Comparison of ENCODE assay signal across 5 cellular contexts in the genomic region with DNA sequence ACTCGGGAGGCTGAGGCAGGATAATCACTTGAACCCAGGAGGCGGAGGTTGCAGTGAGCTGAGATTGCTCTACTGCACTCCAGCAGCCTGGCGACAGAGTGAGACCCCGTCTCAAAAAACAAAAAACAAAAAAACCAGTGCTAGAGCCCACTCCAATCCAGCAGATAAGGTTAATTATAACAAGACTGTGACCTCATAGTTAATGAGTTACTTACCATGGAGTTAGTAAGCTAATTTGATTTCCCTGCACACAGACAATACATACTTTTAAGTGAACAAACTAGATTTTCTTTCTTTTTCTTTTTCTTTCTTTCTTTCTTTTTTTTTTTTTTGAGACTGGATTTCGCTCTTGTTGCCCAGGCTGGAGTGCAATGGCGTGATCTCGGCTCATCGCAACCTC. TPM values are rescaled to one million over a fixed set of nuclear protein-coding genes. Genes with fewer than 3 reads are reported as not detected.
DNase-seq lines count a peak whose midpoint lies in the region; ATAC-seq and TF ChIP-seq lines count a peak whose summit lies in the region.
"Not testable (repeated sequence)": the region's sequence is repeated elsewhere in the genome, so short reads cannot be mapped to it uniquely, and the experiment has no call there.

No MANE protein-coding gene starts in this region.

- not testable (repeated sequence) for H3K27ac Mint-ChIP-seq in chondrocyte (ENCODE audit: unreplicated experiment)

- H3K4me3 Mint-ChIP-seq in chondrocyte (ENCODE audit: unreplicated experiment), result not testable (repeated sequence)

- intact Hi-C loops in left colon (cut with DNase I, micrococcal nuclease); posterior vena cava (cut with DNase I): not testable (repeated sequence)

- H3K4me1 Mint-ChIP-seq in chondrocyte (ENCODE audit: low read depth), result not testable (repeated sequence)

- peak; percentile 49 for ATAC-seq in left colon
- ATAC-seq in left lobe of liver, result peak; percentile 62

- DNase-seq in chondrocyte (ENCODE audit: low spot score) (peak; percentile 7), kidney glomerular epithelial cell (lab: John Stamatoyannopoulos, UW) (peak; percentile 41), posterior vena cava (ENCODE audit: low spot score) (peak; percentile 3)
- not testable (repeated sequence) for DNase-seq in left colon; left lobe of liver (ENCODE audit: low spot score)

- not testable (repeated sequence) for H3K27me3 Mint-ChIP-seq in chondrocyte (ENCODE audit: low read depth)

- H3K9me3 Mint-ChIP-seq in chondrocyte (ENCODE audit: low read depth), result not testable (repeated sequence)

- TF ChIP-seq CTCF in chondrocyte (IDR thresholded peaks at IDR 0.05), result not testable (repeated sequence)

- H3K36me3 Mint-ChIP-seq in chondrocyte (ENCODE audit: low read depth), result not testable (repeated sequence)

RNA-seq across cellular contexts. Expression of gene POLA2, which starts 16.7 kb away (rescaled TPM):
- total RNA-seq in chondrocyte (5.7 to 19.0 TPM (median 6.2 TPM) in 3 replicates), left colon (1 to 10 TPM; 4.3 to 9.8 TPM), left lobe of liver (3.3 TPM), posterior vena cava (1 to 10 TPM; 6.0 to 6.1 TPM)
